In genomic region chr2:86249176-86249842, GRCh38 we compare ENCODE assay signal across 8 cellular contexts. TPM values are rescaled to one million over a fixed set of nuclear protein-coding genes. Genes with fewer than 3 reads are reported as not detected.
DNase-seq lines count a peak whose midpoint lies in the region; TF ChIP-seq lines count a peak whose summit lies in the region.

No MANE protein-coding gene starts in this region.

- WGBS in esophagus muscularis mucosa, result 63% methylated on average over 6 of the region's 6 CpGs

- TF ChIP-seq EP300 in esophagus muscularis mucosa (IDR thresholded peaks at IDR 0.05), result no peak

- H3K27me3 ChIP-seq in esophagus muscularis mucosa (no peaks in the 10 kb centered on the region), vagina (no peaks in the 10 kb centered on the region)

- H3K4me1 ChIP-seq in esophagus muscularis mucosa (peaks cover 25 to 84% (median 60%) of the 10 kb centered on the region in 4 donors), vagina (peaks cover 9% of the 10 kb centered on the region)

- H3K4me3 ChIP-seq in esophagus muscularis mucosa (no peak overlapping the region), vagina (no peak overlapping the region)

- TF ChIP-seq POLR2A in esophagus muscularis mucosa (IDR thresholded peaks at IDR 0.05; ENCODE audit: low read depth) (no peak), vagina (IDR thresholded peaks at IDR 0.05) (no peak)

- peak; percentile 28 for DNase-seq in DMS153 treated with DMSO at 0.1 percent for 48 hours (lab: John Stamatoyannopoulos, UW; ENCODE audit: unreplicated experiment)
- peak; percentile 84 for DNase-seq in H4 (ENCODE audit: low spot score)
- DNase-seq in NCI-H226, result peak; percentile 44
- no peak for DNase-seq in esophagus muscularis mucosa (ENCODE audit: extremely low spot score)
- DNase-seq in vagina (ENCODE audit: extremely low spot score in 2 of 2), result no peak
- DNase-seq in C1 segment of cervical spinal cord (lab: John Stamatoyannopoulos, UW), result no peak
- no peak for DNase-seq in stimulated activated naive CD4-positive, alpha-beta T cell treated with Interleukin-2 at 50 U/mL for 16 hours (lab: John Stamatoyannopoulos, UW)
- no peak for DNase-seq in LoVo (ENCODE audit: low spot score)

- no peaks in the 10 kb centered on the region for H3K36me3 ChIP-seq in esophagus muscularis mucosa
- H3K36me3 ChIP-seq in vagina, result no peaks in the 10 kb centered on the region

- TF ChIP-seq CTCF in esophagus muscularis mucosa (IDR thresholded peaks at IDR 0.05) (no peak), vagina (IDR thresholded peaks at IDR 0.05) (no peak)

- peak overlapping the region; percentile 78 to 90 (median 82) for H3K27ac ChIP-seq in esophagus muscularis mucosa (replicated peaks in 1 of 4)
- H3K27ac ChIP-seq in vagina, result peak overlapping the region; percentile 70

- intact Hi-C loops in esophagus muscularis mucosa (cut with DNase I), result no loop called here
- intact Hi-C loops in vagina (cut with DNase I), result no loop called here

- H3K9me3 ChIP-seq in esophagus muscularis mucosa (no peaks in the 10 kb centered on the region), vagina (no peaks in the 10 kb centered on the region)

RNA-seq across cellular contexts. Expression of gene MRPL35, which starts 50.1 kb away (rescaled TPM):
- 86.1 and 92.3 TPM in 2 replicates for total RNA-seq in H4 (2014; rRNA removed; shearing (Covaris generic))
- total RNA-seq in esophagus muscularis mucosa, result 10 to 100 TPM; 28.0 to 37.8 (median 32.4) TPM
- 11.0 TPM for total RNA-seq in vagina

RNA-seq across cellular contexts. Expression of gene IMMT, which starts 54.0 kb away (rescaled TPM):
- 57.9 and 77.3 TPM in 2 replicates for total RNA-seq in H4 (2014; rRNA removed; shearing (Covaris generic))
- total RNA-seq in esophagus muscularis mucosa (10 to 100 TPM; 53.5 to 68.1 (median 66.6) TPM), vagina (51.8 TPM)

Comparison
In these comparisons a context has a peak if more than half of its experiments do, and no peak if none do; other contexts are left out.
1. DNase-seq: peak in DMS153 treated with DMSO at 0.1 percent for 48 hours (single experiment), H4 (single experiment) and NCI-H226 (single experiment); none in esophagus muscularis mucosa (single experiment), vagina (0 of 2), C1 segment of cervical spinal cord (0 of 14), stimulated activated naive CD4-positive, alpha-beta T cell treated with Interleukin-2 at 50 U/mL for 16 hours (single experiment) and LoVo (single experiment).